18 cellular contexts compared by ENCODE assay signal in genomic region chr11:9530901-9531625, GRCh38. TPM values are rescaled to one million over a fixed set of nuclear protein-coding genes. Genes with fewer than 3 reads are reported as not detected.
DNase-seq lines count a peak whose midpoint lies in the region; ATAC-seq and TF ChIP-seq lines count a peak whose summit lies in the region.
"Had no signal": no experiment of that assay in that cellular context is flagged by ENCODE, and none has a peak within 500 bp of the region (broad histone marks: within the 10 kb centered on the region; RNA-seq: fewer than 3 reads in every experiment).

No MANE protein-coding gene starts in this region.

- H3K4me1 ChIP-seq in esophagus squamous epithelium: peaks cover 29 to 91% (median 41%) of the 10 kb centered on the region in 3 donors

- peak overlapping the region; percentile 19 for H3K27ac Mint-ChIP-seq in neural crest cell (ENCODE audit: unreplicated experiment)
- H3K27ac Mint-ChIP-seq in activated naive CD4-positive, alpha-beta T cell treated with anti-CD3 and anti-CD28 coated beads, Interleukin-2, amount 10 ng/mL, durations not matched to agents 7 days and 5 days: no peak overlapping the region
- H3K27ac Mint-ChIP-seq: CD4-positive, alpha-beta T cell; stimulated activated naive B cell treated with anti-CD40 and anti-IgM and Interleukin-4, amounts not matched to agents 10 μg/mL and 1 μg/mL and 100 μg/mL, for 72 hours had no signal

- peaks cover 27% of the 10 kb centered on the region for H3K4me1 Mint-ChIP-seq in neural crest cell
- peaks cover 3% of the 10 kb centered on the region for H3K4me1 Mint-ChIP-seq in activated naive CD4-positive, alpha-beta T cell treated with anti-CD3 and anti-CD28 coated beads, Interleukin-2, amount 10 ng/mL, durations not matched to agents 7 days and 5 days

- CTCF ChIA-PET in activated naive CD4-positive, alpha-beta T cell treated with anti-CD3 and anti-CD28 coated beads, Interleukin-2, amount 10 ng/mL, durations not matched to agents 7 days and 5 days (lab: Charles Lee): interaction anchor here (1.1 kb wide), 1 partner anchor 24 kb away, joined by 3 read pairs; no protein-coding TSS in a partner anchor

- H3K9me3 Mint-ChIP-seq in neural crest cell: no peaks in the 10 kb centered on the region
- no peaks in the 10 kb centered on the region for H3K9me3 Mint-ChIP-seq in activated naive CD4-positive, alpha-beta T cell treated with anti-CD3 and anti-CD28 coated beads, Interleukin-2, amount 10 ng/mL, durations not matched to agents 7 days and 5 days
- H3K9me3 Mint-ChIP-seq: CD4-positive, alpha-beta T cell; stimulated activated naive B cell treated with anti-CD40 and anti-IgM and Interleukin-4, amounts not matched to agents 10 μg/mL and 1 μg/mL and 100 μg/mL, for 72 hours had no signal

- H3K4me3 ChIP-seq in esophagus squamous epithelium: no peak overlapping the region
- H3K4me3 ChIP-seq: GM23248, spleen, vagina had no signal

- TF ChIP-seq POLR2A in esophagus squamous epithelium (IDR thresholded peaks at IDR 0.05): no peak

- peak; percentile 46 for DNase-seq in 8988T
- peak; percentile 55 for DNase-seq in HT-29 (ENCODE audit: low spot score)
- DNase-seq in esophagus squamous epithelium (lab: John Stamatoyannopoulos, UW): no peak
- DNase-seq in neural crest cell (ENCODE audit: low read depth, low spot score): no peak
- DNase-seq in NCI-H510A treated with DMSO at 0.1 percent for 48 hours (lab: John Stamatoyannopoulos, UW): no peak
- DNase-seq in activated naive CD4-positive, alpha-beta T cell treated with anti-CD3 and anti-CD28 coated beads, Interleukin-2, amount 10 ng/mL, durations not matched to agents 7 days and 5 days: no peak
- DNase-seq in T-helper 2 cell: no peak
- DNase-seq: activated effector memory CD4-positive, alpha-beta T cell treated with Interleukin-2 at 50 U/mL for 16 hours; anterior cingulate cortex; CD4-positive, alpha-beta T cell; GM23248; Karpas-422; Right ventricle myocardium superior; spleen; stimulated activated naive B cell treated with anti-CD40 and anti-IgM and Interleukin-4, amounts not matched to agents 10 μg/mL and 1 μg/mL and 100 μg/mL, for 72 hours; T-helper 1 cell had no signal

- no peaks in the 10 kb centered on the region for H3K36me3 Mint-ChIP-seq in neural crest cell (ENCODE audit: low read depth)
- H3K36me3 Mint-ChIP-seq in activated naive CD4-positive, alpha-beta T cell treated with anti-CD3 and anti-CD28 coated beads, Interleukin-2, amount 10 ng/mL, durations not matched to agents 7 days and 5 days: peaks cover 9% of the 10 kb centered on the region

- H3K36me3 ChIP-seq in esophagus squamous epithelium: peaks cover 0 to 2% (median 0%) of the 10 kb centered on the region in 3 donors

- 93% methylated on average over 7 to 8 of the region's 8 CpGs for WGBS in esophagus squamous epithelium, 2 donors

- H3K27me3 ChIP-seq in esophagus squamous epithelium: no peaks in the 10 kb centered on the region
- H3K27me3 ChIP-seq: spleen, vagina had no signal

- no peak for ATAC-seq in HG02588 (IDR thresholded peaks at IDR 0.05; ENCODE audit: unreplicated experiment)
- ATAC-seq: stimulated activated naive B cell treated with anti-CD40 and anti-IgM and Interleukin-4, amounts not matched to agents 10 μg/mL and 1 μg/mL and 100 μg/mL, for 72 hours had no signal

- H3K4me3 Mint-ChIP-seq in neural crest cell: no peak overlapping the region
- no peak overlapping the region for H3K4me3 Mint-ChIP-seq in activated naive CD4-positive, alpha-beta T cell treated with anti-CD3 and anti-CD28 coated beads, Interleukin-2, amount 10 ng/mL, durations not matched to agents 7 days and 5 days
- H3K4me3 Mint-ChIP-seq: CD4-positive, alpha-beta T cell; stimulated activated naive B cell treated with anti-CD40 and anti-IgM and Interleukin-4, amounts not matched to agents 10 μg/mL and 1 μg/mL and 100 μg/mL, for 72 hours had no signal

- peak overlapping the region in 3 of 4 donors; percentile 53 to 88 (median 79) for H3K27ac ChIP-seq in esophagus squamous epithelium
- H3K27ac ChIP-seq: GM23248, spleen had no signal

- H3K9me3 ChIP-seq in esophagus squamous epithelium: no peaks in the 10 kb centered on the region
- H3K9me3 ChIP-seq: spleen, vagina had no signal

- no peaks in the 10 kb centered on the region for H3K27me3 Mint-ChIP-seq in neural crest cell (ENCODE audit: low read depth)
- no peaks in the 10 kb centered on the region for H3K27me3 Mint-ChIP-seq in activated naive CD4-positive, alpha-beta T cell treated with anti-CD3 and anti-CD28 coated beads, Interleukin-2, amount 10 ng/mL, durations not matched to agents 7 days and 5 days
- H3K27me3 Mint-ChIP-seq: CD4-positive, alpha-beta T cell; stimulated activated naive B cell treated with anti-CD40 and anti-IgM and Interleukin-4, amounts not matched to agents 10 μg/mL and 1 μg/mL and 100 μg/mL, for 72 hours had no signal

- intact Hi-C loops in esophagus squamous epithelium (cut with DNase I): no loop called here

- TF ChIP-seq CTCF in esophagus squamous epithelium (IDR thresholded peaks at IDR 0.05): peak in 1 of 6 experiments; percentile 12
- TF ChIP-seq CTCF in neural crest cell (conservative IDR thresholded peaks at IDR 0.05): no peak

RNA-seq across cellular contexts. Expression of gene WEE1, which starts 42.4 kb away (rescaled TPM):
- total RNA-seq in HT-29 (2014; rRNA removed; shearing (Covaris generic)): 152 and 157 TPM in 2 replicates
- total RNA-seq in esophagus squamous epithelium (10 to 100 TPM; 20.1 to 38.7 (median 36.5) TPM), neural crest cell (66.6 and 71.8 TPM in 2 replicates)

Comparison
In these comparisons a context has a peak if more than half of its experiments do, and no peak if none do; other contexts are left out.
1. DNase-seq: peak in 8988T (single experiment) and HT-29 (single experiment); none in esophagus squamous epithelium (single experiment), neural crest cell (single experiment), NCI-H510A treated with DMSO at 0.1 percent for 48 hours (single experiment), activated naive CD4-positive, alpha-beta T cell treated with anti-CD3 and anti-CD28 coated beads, Interleukin-2, amount 10 ng/mL, durations not matched to agents 7 days and 5 days (single experiment) and T-helper 2 cell (0 of 5).